Comparison of ENCODE assay signal across 30 cellular contexts in genomic region chr11:7840580-7840979, GRCh38. TPM values are rescaled to one million over a fixed set of nuclear protein-coding genes. Genes with fewer than 3 reads are reported as not detected.
"Had no signal": no experiment of that assay in that cellular context is flagged by ENCODE, and none has a peak within 500 bp of the region (broad histone marks: within the 10 kb centered on the region; RNA-seq: fewer than 3 reads in every experiment).

No MANE protein-coding gene starts in this region.

- FAIRE-seq: pancreas, small intestine, urothelium cell line had no signal

- H3K4me1 ChIP-seq: left ventricle myocardium inferior, pancreas, prostate gland, sigmoid colon, spleen, suprapubic skin, tibial artery, upper lobe of right lung had no signal

- H3K9me3 ChIP-seq: left ventricle myocardium inferior, pancreas, prostate gland, sigmoid colon, spleen, suprapubic skin, thoracic aorta, tibial artery, upper lobe of right lung had no signal

- H3K4me2 ChIP-seq: hepatocyte had no signal

- H3K27ac ChIP-seq: hepatocyte, left ventricle myocardium inferior, pancreas, prostate gland, sigmoid colon, spleen, suprapubic skin, thoracic aorta, tibial artery, upper lobe of right lung had no signal

- DNase-seq: islet precursor cell; left ventricle myocardium inferior; mesendoderm; naive thymus-derived CD4-positive, alpha-beta T cell; nucleus accumbens; pancreas; posterior cingulate gyrus; retina; right cardiac atrium; sigmoid colon; small intestine; spleen; stimulated activated CD4-positive, alpha-beta T cell treated with anti-CD3 and anti-CD28 coated beads, Interleukin-4, amount 100 ng/mL, for 24 hours; stimulated activated naive CD4-positive, alpha-beta T cell; tibial artery; upper lobe of right lung had no signal

- H3K4me3 ChIP-seq: hepatocyte, left ventricle myocardium inferior, lung, pancreas, prostate gland, sigmoid colon, spleen, suprapubic skin, thoracic aorta, tibial artery, upper lobe of right lung had no signal

- H3K27me3 ChIP-seq: hepatocyte, sigmoid colon, spleen, suprapubic skin, tibial artery, upper lobe of right lung had no signal

- H2AFZ ChIP-seq: hepatocyte had no signal

- H3K79me2 ChIP-seq: hepatocyte had no signal

- ATAC-seq: naive thymus-derived CD4-positive, alpha-beta T cell; natural killer cell treated with Interleukin-12 subunit alpha and Interleukin-12 subunit beta and Interleukin-15 and Interleukin-18, amount 100 ng/mL, for 72 hours; pancreas; right cardiac atrium; stimulated activated effector memory CD8-positive, alpha-beta T cell treated with anti-CD3 and anti-CD28 coated beads, Interleukin-12 subunit alpha, Interleukin-12 subunit beta, amount 100 ng/mL, for 72 hours; upper lobe of right lung had no signal

- H3K36me3 ChIP-seq: left ventricle myocardium inferior, pancreas, prostate gland, sigmoid colon, spleen, suprapubic skin, thoracic aorta, tibial artery, upper lobe of right lung had no signal

RNA-seq across cellular contexts. Expression of gene OR5P3, which starts 9.9 kb away (rescaled TPM):
- total RNA-seq: kidney epithelial cell; left ventricle myocardium inferior; mononuclear cell; myocyte; naive thymus-derived CD4-positive, alpha-beta T cell; natural killer cell treated with Interleukin-12 subunit alpha and Interleukin-12 subunit beta and Interleukin-15 and Interleukin-18, amount 100 ng/mL, for 72 hours; osteoblast; right cardiac atrium; sigmoid colon; spleen; subcutaneous adipose tissue had no signal
- polyA plus RNA-seq: hepatocyte; lung; naive thymus-derived CD4-positive, alpha-beta T cell; neural cell; pancreas; right cardiac atrium; sigmoid colon; small intestine; spleen had no signal

RNA-seq across cellular contexts. Expression of gene OR5P2, which starts 43.8 kb away (rescaled TPM):
- total RNA-seq: hepatocyte; kidney epithelial cell; left ventricle myocardium inferior; mononuclear cell; myocyte; naive thymus-derived CD4-positive, alpha-beta T cell; natural killer cell treated with Interleukin-12 subunit alpha and Interleukin-12 subunit beta and Interleukin-15 and Interleukin-18, amount 100 ng/mL, for 72 hours; osteoblast; pancreas; right cardiac atrium; sigmoid colon; spleen; subcutaneous adipose tissue had no signal
- polyA plus RNA-seq: lung; naive thymus-derived CD4-positive, alpha-beta T cell; neural cell; pancreas; right cardiac atrium; sigmoid colon; small intestine; spleen had no signal
